13 cellular contexts compared by ENCODE assay signal in the genomic region with DNA sequence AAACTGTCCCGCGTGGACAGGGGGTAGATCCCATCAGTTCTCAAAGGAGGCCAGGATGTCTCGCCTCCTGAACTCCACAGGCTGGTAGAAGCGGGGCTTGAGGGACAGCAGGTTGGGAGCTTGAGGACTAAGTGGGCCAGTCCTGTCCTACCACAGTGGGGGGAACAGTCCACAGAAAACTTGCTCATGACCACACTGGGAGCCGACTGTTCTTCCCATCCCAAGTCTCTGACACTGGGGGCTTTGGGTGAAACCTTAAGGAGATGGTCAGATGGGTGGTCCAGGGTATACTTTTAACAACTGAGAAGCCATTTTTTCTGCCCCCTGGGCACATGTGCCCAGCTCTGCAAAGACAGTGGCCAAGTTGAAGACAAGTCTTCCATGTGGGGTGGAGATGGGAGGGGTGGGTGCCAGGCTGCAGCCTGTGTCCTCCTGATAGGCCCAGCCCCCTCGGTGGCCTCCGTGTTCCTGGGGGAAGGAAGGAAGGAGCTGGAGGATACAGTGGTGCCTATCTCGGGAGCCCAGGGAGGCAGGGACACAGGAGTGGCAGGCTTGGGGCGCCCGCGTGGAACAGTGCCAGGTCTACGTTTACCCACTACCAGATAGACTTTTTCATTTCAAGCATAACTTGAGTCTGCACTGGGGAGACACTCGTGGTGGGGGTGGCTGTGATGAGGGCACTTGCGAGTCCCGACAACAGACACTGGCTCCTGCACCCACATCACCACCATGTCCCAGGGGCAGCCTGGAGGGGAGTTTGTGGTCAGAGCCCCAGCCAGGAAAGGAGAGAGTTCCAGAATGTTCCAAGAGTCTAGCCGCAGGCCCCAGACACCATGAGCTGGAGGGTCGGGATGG. TPM values are rescaled to one million over a fixed set of nuclear protein-coding genes. Genes with fewer than 3 reads are reported as not detected.
A peak's percentile ranks its signal among the peaks of the same experiment; 100 is the strongest.
DNase-seq lines count a peak whose midpoint lies in the region; ATAC-seq, FAIRE-seq and TF ChIP-seq lines count a peak whose summit lies in the region.
"Had no signal": no experiment of that assay in that cellular context is flagged by ENCODE, and none has a peak within 500 bp of the region (broad histone marks: within the 10 kb centered on the region; RNA-seq: fewer than 3 reads in every experiment).

No MANE protein-coding gene starts in this region.

- no peak overlapping the region for H2BK20ac ChIP-seq in H1 (ENCODE audit: low read length)

- no peak overlapping the region for H4K5ac ChIP-seq in H1 (ENCODE audit: insufficient read length, low read depth, low read length)

- no peaks in the 10 kb centered on the region; the same call in none of the 2 replicates for H3K79me1 ChIP-seq in H1 (ENCODE audit: low read depth, low read length)

- H2AFZ ChIP-seq in H1 (ENCODE audit: low read length) = no peak overlapping the region

- no peak overlapping the region for H3K4me3 Mint-ChIP-seq in activated naive CD4-positive, alpha-beta T cell treated with anti-CD3 and anti-CD28 coated beads, Interleukin-2, amount 10 ng/mL, durations not matched to agents 7 days and 5 days

- CTCF ChIA-PET in activated naive CD4-positive, alpha-beta T cell treated with anti-CD3 and anti-CD28 coated beads, Interleukin-2, amount 10 ng/mL, durations not matched to agents 7 days and 5 days (lab: Charles Lee) = interaction anchor here (1.3 to 14.1 kb wide), 4 partner anchors 7 to 110 kb away, joined by 3 to 300 read pairs (median 20); a partner anchor contains a TSS
- CTCF ChIA-PET in H1 (lab: Charles Lee; ENCODE audit: partially characterized antibody) = interaction anchor here (0.9 to 18.5 kb wide), 7 partner anchors 10 to 81 kb away, joined by 3 to 335 read pairs (median 3); a partner anchor contains a TSS

- no peak overlapping the region for H3K23ac ChIP-seq in H1 (ENCODE audit: insufficient read length)

- H3K27me3 Mint-ChIP-seq in activated naive CD4-positive, alpha-beta T cell treated with anti-CD3 and anti-CD28 coated beads, Interleukin-2, amount 10 ng/mL, durations not matched to agents 7 days and 5 days = no peaks in the 10 kb centered on the region

- H3K4me1 Mint-ChIP-seq in activated naive CD4-positive, alpha-beta T cell treated with anti-CD3 and anti-CD28 coated beads, Interleukin-2, amount 10 ng/mL, durations not matched to agents 7 days and 5 days = peaks cover 41% of the 10 kb centered on the region

- H3K36me3 ChIP-seq in H1 (ENCODE audit: control insufficient read depth in 2 of 4, insufficient read depth in 4 of 4, low read length in 3 of 4) (peaks cover 0 to 6% (median 5%) of the 10 kb centered on the region in 4 experiments; a peak in 4 of 8 replicates), upper lobe of left lung (peaks cover 0 to 19% (median 6%) of the 10 kb centered on the region in 4 donors)
- H3K36me3 ChIP-seq: thyroid gland had no signal

- H3K4me2 ChIP-seq in H1 (ENCODE audit: insufficient read depth in 1 of 2, low read depth in 2 of 2, low read length in 2 of 2) = no peak overlapping the region

- POLR2A ChIA-PET in H1 (lab: Charles Lee; ENCODE audit: partially characterized antibody) = interaction anchor here (0.9 to 34.9 kb wide), 4 partner anchors 12 to 110 kb away, joined by 3 to 958 read pairs (median 3); a partner anchor contains a TSS

- FAIRE-seq in H1 (lab: Jason Lieb, UNC) = no peak
- FAIRE-seq: GM12891 had no signal

- H3K27ac ChIP-seq in H1 (ENCODE audit: low read depth, low read length) (no peak overlapping the region), upper lobe of left lung (peak overlapping the region; percentile 27 to 54 (median 40))
- H3K27ac ChIP-seq: thyroid gland had no signal

- H3K79me2 ChIP-seq in H1 (ENCODE audit: control insufficient read depth in 1 of 2, insufficient read depth in 2 of 2, low read length in 2 of 2) = no peaks in the 10 kb centered on the region

- TF ChIP-seq EP300 in H1 (IDR thresholded peaks at IDR 0.05; ENCODE audit: borderline replicate concordance in 1 of 2, low read depth in 2 of 2, low read length in 2 of 2) (no peak), upper lobe of left lung (IDR thresholded peaks at IDR 0.05) (no peak)

- TF ChIP-seq POLR2A in H1 (IDR thresholded peaks at IDR 0.05; ENCODE audit: control extremely low read depth in 1 of 2, low read depth in 2 of 2, low read length in 2 of 2) (peak; percentile 16 to 28; a peak in 2 of 3 replicates), upper lobe of left lung (IDR thresholded peaks at IDR 0.05) (no peak)

- 93% methylated on average over 17 of the region's 17 CpGs; no CpG with 5 or more reads in 1 of the 2 experiments for WGBS in H1 (ENCODE audit: extremely low coverage in 1 of 2, insufficient coverage in 1 of 2, insufficient read length in 1 of 2, insufficient replicate concordance in 2 of 2, low coverage in 1 of 2, low lambda C conversion rate in 2 of 2, missing lambda C conversion rate in 1 of 2), 2 experiments
- WGBS in upper lobe of left lung, 2 donors = 64 to 76% methylated on average over 12 to 17 of the region's 17 CpGs

- H3K14ac ChIP-seq in H1 (ENCODE audit: insufficient read length) = no peak overlapping the region

- no peak for ATAC-seq in upper lobe of left lung (ENCODE audit: low FRiP score in 2 of 2)
- ATAC-seq: PC-3 had no signal

- H3K27me3 ChIP-seq in H1 (replicated peaks in 1 of 4; ENCODE audit: control insufficient read depth in 3 of 4, extremely low read depth in 1 of 4, insufficient read depth in 3 of 4, low read length in 3 of 4) (no peaks in the 10 kb centered on the region), upper lobe of left lung (no peaks in the 10 kb centered on the region)
- H3K27me3 ChIP-seq: thyroid gland had no signal

- no peak overlapping the region for H2BK5ac ChIP-seq in H1 (ENCODE audit: low read depth, low read length)

- peak overlapping the region; percentile 28 for H3K27ac Mint-ChIP-seq in activated naive CD4-positive, alpha-beta T cell treated with anti-CD3 and anti-CD28 coated beads, Interleukin-2, amount 10 ng/mL, durations not matched to agents 7 days and 5 days

- no peak overlapping the region for H2BK12ac ChIP-seq in H1 (ENCODE audit: low read depth, low read length)

- H2BK15ac ChIP-seq in H1 (ENCODE audit: low read length) = no peak overlapping the region

- H2AK5ac ChIP-seq in H1 (ENCODE audit: low read depth, low read length) = no peak overlapping the region

- no peak for TF ChIP-seq RAD21 in H1 (IDR thresholded peaks at IDR 0.05 in 1 of 2, conservative IDR thresholded peaks at IDR 0.05 in 1 of 2; ENCODE audit: low read depth in 2 of 2, low read length in 2 of 2)

- DNase-seq in activated naive CD4-positive, alpha-beta T cell treated with anti-CD3 and anti-CD28 coated beads, Interleukin-2, amount 10 ng/mL, durations not matched to agents 7 days and 5 days = no peak
- no peak for DNase-seq in activated naive CD4-positive, alpha-beta T cell treated with Interleukin-2 at 50 U/mL for 16 hours
- DNase-seq in UCSD-AML1 (lab: John Stamatoyannopoulos, UW; ENCODE audit: unreplicated experiment) (peak; percentile 56), H1 (ENCODE audit: low read depth in 1 of 2, low spot score in 2 of 2) (no peak), upper lobe of left lung (peak in 1 of 2 donors; percentile 46), RKO (ENCODE audit: low spot score) (no peak), NCI-H526 treated with DMSO at 0.1 percent for 48 hours (lab: John Stamatoyannopoulos, UW) (no peak)
- DNase-seq in stimulated activated CD4-positive, alpha-beta T cell treated with anti-CD3 and anti-CD28 coated beads, Interleukin-1b, Interleukin-23, amount 100 ng/mL, for 48 hours = no peak
- DNase-seq: mammary epithelial cell, NCI-H1417, PC-3, thyroid gland had no signal

- H3K9me3 Mint-ChIP-seq in activated naive CD4-positive, alpha-beta T cell treated with anti-CD3 and anti-CD28 coated beads, Interleukin-2, amount 10 ng/mL, durations not matched to agents 7 days and 5 days = no peaks in the 10 kb centered on the region

- H2BK120ac ChIP-seq in H1 (replicated peaks; ENCODE audit: low read depth, low read length) = no peak overlapping the region

- no peak for TF ChIP-seq CTCF in H1 (IDR thresholded peaks at IDR 0.05; ENCODE audit: control extremely low read depth in 1 of 3, insufficient read depth in 1 of 3, low read depth in 1 of 3, low read length in 3 of 3)
- TF ChIP-seq CTCF in upper lobe of left lung (IDR thresholded peaks at IDR 0.05) = no peak

- no peak overlapping the region for H3K4ac ChIP-seq in H1 (replicated peaks; ENCODE audit: insufficient read length, low read depth, low read length)

- H3K4me3 ChIP-seq in H1 (ENCODE audit: extremely low read depth in 1 of 4, insufficient read depth in 2 of 4, low read depth in 3 of 4, low read length in 4 of 4) (no peak overlapping the region), upper lobe of left lung (no peak overlapping the region)
- H3K4me3 ChIP-seq: thyroid gland had no signal

- no peak overlapping the region for H3K56ac ChIP-seq in H1 (replicated peaks; ENCODE audit: insufficient read length, low read depth, low read length)

- peaks cover 5 to 12% of the 10 kb centered on the region in 2 experiments for H4K20me1 ChIP-seq in H1 (replicated peaks in 1 of 2; ENCODE audit: control insufficient read depth in 1 of 2, insufficient read depth in 2 of 2, low read length in 2 of 2)

- H3K18ac ChIP-seq in H1 (ENCODE audit: extremely low read depth, low read length) = no peak overlapping the region

- no peak overlapping the region; the same call in 1 of the 2 replicates for H4K8ac ChIP-seq in H1 (ENCODE audit: extremely low read depth, insufficient read depth, low read length)

- H3K9me3 ChIP-seq in H1 (ENCODE audit: insufficient read depth in 2 of 2, low read depth in 1 of 2, low read length in 1 of 2) (no peaks in the 10 kb centered on the region), upper lobe of left lung (no peaks in the 10 kb centered on the region)
- H3K9me3 ChIP-seq: thyroid gland had no signal

- H3K36me3 Mint-ChIP-seq in activated naive CD4-positive, alpha-beta T cell treated with anti-CD3 and anti-CD28 coated beads, Interleukin-2, amount 10 ng/mL, durations not matched to agents 7 days and 5 days = peaks cover 30% of the 10 kb centered on the region

- H4K91ac ChIP-seq in H1 (replicated peaks; ENCODE audit: insufficient read length, low read length) = no peak overlapping the region

- peaks cover 0 to 18% (median 14%) of the 10 kb centered on the region in 4 experiments; a peak in 6 of 7 replicates for H3K4me1 ChIP-seq in H1 (replicated peaks in 1 of 4; ENCODE audit: control insufficient read depth in 3 of 4, insufficient read depth in 4 of 4, low read length in 3 of 4)
- peaks cover 23 to 35% (median 27%) of the 10 kb centered on the region in 4 donors for H3K4me1 ChIP-seq in upper lobe of left lung

- H3K23me2 ChIP-seq in H1 (ENCODE audit: low read depth, low read length) = no peaks in the 10 kb centered on the region

- H3K9ac ChIP-seq in H1 (replicated peaks in 1 of 4; ENCODE audit: extremely low read depth in 1 of 4, low read depth in 3 of 4, low read length in 3 of 4) = no peak overlapping the region

RNA-seq across cellular contexts. Expression of a gene that starts 14.7 kb away (rescaled TPM):
- 31.0 and 31.9 TPM in 2 replicates for total RNA-seq in H1 (2021; fragmentation: NEBNext Ultra II Directional; extraction: Animal tissue kit (Norgen Biotek cat#: 25700))
- 23.8 and 33.2 TPM in 2 replicates for polyA plus RNA-seq in H1 (2011; rRNA removed)
- polyA plus RNA-seq in H1 (2011; cell fraction: cytosol; rRNA removed) = 24.2 TPM
- polyA plus RNA-seq in H1 (2011; cell fraction: nucleus; rRNA removed) = 46.5 TPM
- polyA plus RNA-seq in H1 (2012, experiment 1 of 2) = 13.3 to 22.8 TPM (median 17.1 TPM) in 4 replicates
- polyA plus RNA-seq in H1 (2012, experiment 2 of 2) = 10.2 TPM
- polyA plus RNA-seq in H1 (2013, experiment 1 of 2) = 16.3 TPM
- polyA plus RNA-seq in H1 (2013, experiment 2 of 2) = 14.9 TPM
- polyA minus RNA-seq in H1 (2011; rRNA and poly(A)+ RNA removed) = 15.0 and 16.7 TPM in 2 replicates
- polyA minus RNA-seq in H1 (2011; cell fraction: cytosol; rRNA and poly(A)+ RNA removed) = 27.1 TPM
- 45.4 TPM for polyA minus RNA-seq in H1 (2011; cell fraction: nucleus; rRNA and poly(A)+ RNA removed)
- total RNA-seq in upper lobe of left lung = 100 to 1,000 TPM in 2 of 6 donors, 10 to 100 TPM in 4; 33.5 to 145 (median 45.5) TPM

RNA-seq across cellular contexts. Expression of a gene that starts 25.0 kb away (rescaled TPM):
- total RNA-seq in H1 (2021; fragmentation: NEBNext Ultra II Directional; extraction: Animal tissue kit (Norgen Biotek cat#: 25700)) = 17.7 and 17.8 TPM in 2 replicates
- 1.3 and 2.3 TPM in 2 replicates for polyA plus RNA-seq in H1 (2011; rRNA removed)
- polyA plus RNA-seq in H1 (2011; cell fraction: cytosol; rRNA removed) = 1.2 TPM
- 4.1 TPM for polyA plus RNA-seq in H1 (2011; cell fraction: nucleus; rRNA removed)
- 6.5 to 10.1 TPM (median 8.7 TPM) in 4 replicates for polyA plus RNA-seq in H1 (2012, experiment 1 of 2)
- 4.9 TPM for polyA plus RNA-seq in H1 (2012, experiment 2 of 2)
- polyA plus RNA-seq in H1 (2013, experiment 1 of 2) = 6.6 TPM
- polyA plus RNA-seq in H1 (2013, experiment 2 of 2) = 5.8 TPM
- 1.5 and 2.3 TPM in 2 replicates for polyA minus RNA-seq in H1 (2011; rRNA and poly(A)+ RNA removed)
- 5.3 TPM for polyA minus RNA-seq in H1 (2011; cell fraction: cytosol; rRNA and poly(A)+ RNA removed)
- polyA minus RNA-seq in H1 (2011; cell fraction: nucleus; rRNA and poly(A)+ RNA removed) = 4.7 TPM
- 10 to 100 TPM in 5 of 6 donors, 1 to 10 TPM in 1; 9.3 to 47.1 (median 20.4) TPM for total RNA-seq in upper lobe of left lung

Comparison
In these comparisons a context has a peak if more than half of its experiments do, and no peak if none do; other contexts are left out.
1. POLR2A ChIP-seq: peak in H1 (2 of 2); none in upper lobe of left lung (0 of 4).